ENCODE assay signal across 16 cellular contexts in genomic region chr14:68599896-68600620, GRCh38.
DNase-seq lines count a peak whose midpoint lies in the region; ATAC-seq, FAIRE-seq and TF ChIP-seq lines count a peak whose summit lies in the region.
"Had no signal": no experiment of that assay in that cellular context is flagged by ENCODE, and none has a peak within 500 bp of the region (broad histone marks: within the 10 kb centered on the region; RNA-seq: fewer than 3 reads in every experiment).

No MANE protein-coding gene starts in this region.

- in situ Hi-C loops in K562 (cut with MboI): no loop called here

- H3K9me1 ChIP-seq in K562 (ENCODE audit: control insufficient read depth, insufficient read depth, low read length): no peaks in the 10 kb centered on the region

- peak; percentile 30 to 81 for DNase-seq in NCI-H524 (lab: John Stamatoyannopoulos, UW)
- no peak for DNase-seq in NCI-H524 treated with DMSO at 0.1 percent for 48 hours (lab: John Stamatoyannopoulos, UW)
- DNase-seq in K562 (ENCODE audit: extremely low read depth in 1 of 4, low spot score in 3 of 4): no peak
- DNase-seq in testis: no peak
- no peak for DNase-seq in DMS79 treated with DMSO at 0.1 percent for 48 hours (lab: John Stamatoyannopoulos, UW)
- DNase-seq in midbrain (lab: John Stamatoyannopoulos, UW): no peak
- DNase-seq: activated T-cell treated with anti-CD3 and anti-CD28 coated beads for 4 hours, natural killer cell, NCI-H1694 treated with DMSO at 0.1 percent for 48 hours, OCI-M1 had no signal

- no peak for TF ChIP-seq CTCF in K562 (IDR thresholded peaks at IDR 0.05 in 2 of 3, conservative IDR thresholded peaks at IDR 0.05 in 1 of 3; ENCODE audit: insufficient read depth in 2 of 3, low read depth in 1 of 3, low read length in 3 of 3)
- no peak for TF ChIP-seq CTCF in testis (IDR thresholded peaks at IDR 0.05)

- FAIRE-seq in K562 (lab: Jason Lieb, UNC): no peak

- no peaks in the 10 kb centered on the region for H3K79me2 ChIP-seq in K562 (ENCODE audit: control insufficient read depth, insufficient read depth, low read length)

- no peak for TF ChIP-seq EP300 in K562 (IDR thresholded peaks at IDR 0.05; ENCODE audit: low read length)

- H3K4me1 ChIP-seq in K562 (replicated peaks in 1 of 2; ENCODE audit: control insufficient read depth in 2 of 2, insufficient read depth in 2 of 2, low read length in 2 of 2) (no peaks in the 10 kb centered on the region; a peak in 1 of 5 replicates), mucosa of rectum (ENCODE audit: control insufficient read depth in 2 of 2, insufficient read depth in 2 of 2, low read length in 2 of 2) (peaks cover 15 to 23% of the 10 kb centered on the region in 2 donors), testis (peaks cover 22% of the 10 kb centered on the region)

- ATAC-seq in K562 (no peak), GM21381 (IDR thresholded peaks at IDR 0.05; ENCODE audit: unreplicated experiment) (no peak)
- ATAC-seq: activated CD4-positive, CD25-positive, alpha-beta regulatory T cell treated with anti-CD3 and anti-CD28 coated beads, Interleukin-2, amount 50 U/mL, for 24 hours; natural killer cell; T-cell had no signal

- no TSS peak for BruUV-seq in K562 (replicated peaks; lab: Mats Ljungman, UMichigan)

- H3K27ac ChIP-seq in K562 (ENCODE audit: extremely low read depth, low read depth, low read length) (no peak overlapping the region), mucosa of rectum (ENCODE audit: low read depth in 2 of 2, low read length in 2 of 2) (peak overlapping the region; percentile 90 to 92), testis (peak overlapping the region; percentile 88 to 89)

- H3K4me3 ChIP-seq in K562: no peak overlapping the region
- no peak overlapping the region for H3K4me3 ChIP-seq in mucosa of rectum (ENCODE audit: low read length in 2 of 2)
- H3K4me3 ChIP-seq in testis: no peak overlapping the region
- H3K4me3 ChIP-seq: adrenal gland had no signal

- CTCF ChIA-PET in K562 (lab: Yijun Ruan, JAX; ENCODE audit: low intra/inter-chr PET ratio): no interaction called here

- no peak for TF ChIP-seq POLR2A in K562 (conservative IDR thresholded peaks at IDR 0.05)
- no peak for TF ChIP-seq POLR2A in testis (IDR thresholded peaks at IDR 0.05)

- no peak overlapping the region for H3K9ac ChIP-seq in K562 (ENCODE audit: insufficient read depth in 1 of 2, low read depth in 2 of 2, low read length in 2 of 2)
- no peak overlapping the region for H3K9ac ChIP-seq in mucosa of rectum (ENCODE audit: low read depth in 1 of 2, low read length in 2 of 2)

- H3K27me3 ChIP-seq in K562 (ENCODE audit: control insufficient read depth in 2 of 2, insufficient read depth in 2 of 2, low read length in 2 of 2) (no peaks in the 10 kb centered on the region), mucosa of rectum (ENCODE audit: control insufficient read depth in 2 of 2, insufficient read depth in 2 of 2, low read length in 2 of 2) (no peaks in the 10 kb centered on the region), testis (no peaks in the 10 kb centered on the region)
- H3K27me3 ChIP-seq: adrenal gland had no signal

- POLR2A ChIA-PET in K562 (lab: Yijun Ruan, JAX): interaction anchor here (1.3 kb wide), 1 partner anchor 10 kb away, joined by 5 read pairs; no protein-coding TSS in a partner anchor

- no peak overlapping the region for H2AFZ ChIP-seq in K562 (ENCODE audit: low read depth, low read length)

- WGBS in K562 (ENCODE audit: insufficient coverage, low coverage, missing lambda C conversion rate): 34% methylated on average over 9 of the region's 9 CpGs
- 89 to 95% methylated on average over 5 to 9 of the region's 9 CpGs for WGBS in testis, 2 donors

- H3K4me2 ChIP-seq in K562 (ENCODE audit: insufficient read depth, low read length): no peak overlapping the region

- H3K36me3 ChIP-seq in K562 (ENCODE audit: control insufficient read depth, insufficient read depth, low read length) (no peaks in the 10 kb centered on the region), mucosa of rectum (ENCODE audit: control insufficient read depth in 2 of 2, insufficient read depth in 2 of 2, low read length in 2 of 2) (no peaks in the 10 kb centered on the region), testis (ENCODE audit: low read depth, missing control alignments) (no peaks in the 10 kb centered on the region)
- H3K36me3 ChIP-seq: adrenal gland, thoracic aorta had no signal

- TF ChIP-seq RAD21 in K562 (CRISPR knock-in tag; conservative IDR thresholded peaks at IDR 0.05 in 1 of 2, IDR thresholded peaks at IDR 0.05 in 1 of 2): no peak

- no peaks in the 10 kb centered on the region for H3K9me3 ChIP-seq in K562 (replicated peaks; ENCODE audit: control insufficient read depth, insufficient read depth, low read depth, low read length)
- H3K9me3 ChIP-seq in mucosa of rectum (ENCODE audit: control insufficient read depth in 2 of 2, low read length in 2 of 2): no peaks in the 10 kb centered on the region
- no peaks in the 10 kb centered on the region for H3K9me3 ChIP-seq in testis
- H3K9me3 ChIP-seq: adrenal gland, thoracic aorta had no signal

- H4K20me1 ChIP-seq in K562 (replicated peaks; ENCODE audit: control insufficient read depth, insufficient read depth, low read length): no peaks in the 10 kb centered on the region

- intact Hi-C loops in K562 (cut with micrococcal nuclease): no loop called here
- intact Hi-C loops in testis (cut with DNase I; ENCODE audit: low total_unique reads): no loop called here

TF ChIP-seq in K562, 482 proteins besides CTCF, POLR2A, EP300 and RAD21:
- TF ChIP-seq THRB (CRISPR knock-in tag; conservative IDR thresholded peaks at IDR 0.05) (no peak), NFIC (IDR thresholded peaks at IDR 0.05) (peak; percentile 45)

Comparison
In these comparisons a context has a peak if more than half of its experiments do, and no peak if none do; other contexts are left out.
1. DNase-seq: peak in NCI-H524 (2 of 2); none in NCI-H524 treated with DMSO at 0.1 percent for 48 hours (single experiment), K562 (0 of 4), testis (single experiment), DMS79 treated with DMSO at 0.1 percent for 48 hours (single experiment) and midbrain (single experiment).